6 cellular contexts compared by ENCODE assay signal in the genomic region with DNA sequence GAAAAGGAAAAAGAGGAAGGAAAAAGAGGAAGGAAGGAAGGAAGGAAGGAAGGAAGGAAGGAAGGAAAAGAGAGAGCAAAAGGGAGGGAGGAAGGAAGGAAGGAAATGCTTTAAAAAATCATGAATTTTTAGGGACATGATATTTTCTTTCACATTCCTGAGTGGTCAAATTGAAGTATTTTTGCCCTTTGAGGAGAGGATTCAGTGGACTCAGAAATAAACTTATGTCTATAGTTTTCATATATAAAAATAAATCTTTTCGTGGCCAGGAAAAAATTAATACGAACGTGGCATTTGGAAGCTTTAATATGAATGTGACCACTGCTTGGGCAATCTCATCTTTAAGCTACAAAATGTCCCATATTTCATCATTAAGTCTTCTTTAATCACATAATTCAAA.
"Had no signal": no experiment of that assay in that cellular context is flagged by ENCODE, and none has a peak within 500 bp of the region (broad histone marks: within the 10 kb centered on the region; RNA-seq: fewer than 3 reads in every experiment).

No MANE protein-coding gene starts in this region.

- H3K4me3 Mint-ChIP-seq: IgD-negative memory B cell had no signal

- H3K27me3 Mint-ChIP-seq: IgD-negative memory B cell had no signal

- H3K36me3 Mint-ChIP-seq: IgD-negative memory B cell had no signal

- H3K4me3 ChIP-seq: K562 had no signal

- H3K27ac Mint-ChIP-seq: IgD-negative memory B cell had no signal

- DNase-seq: IMR-90, KBM-7, KG1 had no signal

- H3K27ac ChIP-seq: HL-60 had no signal

- H3K4me1 Mint-ChIP-seq: IgD-negative memory B cell had no signal
